In genomic region chr2:186466743-186467142, GRCh38 we compare ENCODE assay signal across 6 cellular contexts.
"Had no signal": no experiment of that assay in that cellular context is flagged by ENCODE, and none has a peak within 500 bp of the region (broad histone marks: within the 10 kb centered on the region; RNA-seq: fewer than 3 reads in every experiment).

No MANE protein-coding gene starts in this region.

- H3K9ac ChIP-seq: KMS-11 had no signal

- H3K27ac ChIP-seq: HL-60, KMS-11 had no signal

- DNase-seq: IMR-90, KBM-7, KG1 had no signal

- FAIRE-seq: HTR-8/SVneo had no signal

- H3K4me2 ChIP-seq: KMS-11 had no signal
